In genomic region chr22:49848690-49849160, GRCh38 we compare ENCODE assay signal across 2 cellular contexts.
TF ChIP-seq lines count a peak whose summit lies in the region.

No MANE protein-coding gene starts in this region.

TF ChIP-seq in A549, 52 proteins besides CTCF, POLR2A, EP300 and RAD21 (continued from another document):
- TF ChIP-seq EHMT2 (IDR thresholded peaks at IDR 0.05; ENCODE audit: low read depth), result no peak
- TF ChIP-seq GATA3 (IDR thresholded peaks at IDR 0.05; ENCODE audit: borderline replicate concordance), result no peak
- no peak for TF ChIP-seq CBX8 (IDR thresholded peaks at IDR 0.05)
- no peak for TF ChIP-seq RFX5 (IDR thresholded peaks at IDR 0.05)
- TF ChIP-seq CEBPB (IDR thresholded peaks at IDR 0.05), result no peak
- no peak for TF ChIP-seq KDM5A (IDR thresholded peaks at IDR 0.05)
- no peak for TF ChIP-seq NPAS2 (CRISPR knock-in tag; IDR thresholded peaks at IDR 0.05; ENCODE audit: borderline replicate concordance)

TF ChIP-seq in GM23338, 12 proteins besides CTCF, POLR2A, EP300 and RAD21 (continued from another document):
- TF ChIP-seq EZH2 (IDR thresholded peaks at IDR 0.05; ENCODE audit: low read depth, unreplicated experiment) (no peak), REST (IDR thresholded peaks at IDR 0.05; ENCODE audit: unreplicated experiment) (no peak), STAT1 (IDR thresholded peaks at IDR 0.05; ENCODE audit: unreplicated experiment) (no peak), ZNF114 (CRISPR knock-in tag; IDR thresholded peaks at IDR 0.05) (no peak)
- TF ChIP-seq, protein P1, sequence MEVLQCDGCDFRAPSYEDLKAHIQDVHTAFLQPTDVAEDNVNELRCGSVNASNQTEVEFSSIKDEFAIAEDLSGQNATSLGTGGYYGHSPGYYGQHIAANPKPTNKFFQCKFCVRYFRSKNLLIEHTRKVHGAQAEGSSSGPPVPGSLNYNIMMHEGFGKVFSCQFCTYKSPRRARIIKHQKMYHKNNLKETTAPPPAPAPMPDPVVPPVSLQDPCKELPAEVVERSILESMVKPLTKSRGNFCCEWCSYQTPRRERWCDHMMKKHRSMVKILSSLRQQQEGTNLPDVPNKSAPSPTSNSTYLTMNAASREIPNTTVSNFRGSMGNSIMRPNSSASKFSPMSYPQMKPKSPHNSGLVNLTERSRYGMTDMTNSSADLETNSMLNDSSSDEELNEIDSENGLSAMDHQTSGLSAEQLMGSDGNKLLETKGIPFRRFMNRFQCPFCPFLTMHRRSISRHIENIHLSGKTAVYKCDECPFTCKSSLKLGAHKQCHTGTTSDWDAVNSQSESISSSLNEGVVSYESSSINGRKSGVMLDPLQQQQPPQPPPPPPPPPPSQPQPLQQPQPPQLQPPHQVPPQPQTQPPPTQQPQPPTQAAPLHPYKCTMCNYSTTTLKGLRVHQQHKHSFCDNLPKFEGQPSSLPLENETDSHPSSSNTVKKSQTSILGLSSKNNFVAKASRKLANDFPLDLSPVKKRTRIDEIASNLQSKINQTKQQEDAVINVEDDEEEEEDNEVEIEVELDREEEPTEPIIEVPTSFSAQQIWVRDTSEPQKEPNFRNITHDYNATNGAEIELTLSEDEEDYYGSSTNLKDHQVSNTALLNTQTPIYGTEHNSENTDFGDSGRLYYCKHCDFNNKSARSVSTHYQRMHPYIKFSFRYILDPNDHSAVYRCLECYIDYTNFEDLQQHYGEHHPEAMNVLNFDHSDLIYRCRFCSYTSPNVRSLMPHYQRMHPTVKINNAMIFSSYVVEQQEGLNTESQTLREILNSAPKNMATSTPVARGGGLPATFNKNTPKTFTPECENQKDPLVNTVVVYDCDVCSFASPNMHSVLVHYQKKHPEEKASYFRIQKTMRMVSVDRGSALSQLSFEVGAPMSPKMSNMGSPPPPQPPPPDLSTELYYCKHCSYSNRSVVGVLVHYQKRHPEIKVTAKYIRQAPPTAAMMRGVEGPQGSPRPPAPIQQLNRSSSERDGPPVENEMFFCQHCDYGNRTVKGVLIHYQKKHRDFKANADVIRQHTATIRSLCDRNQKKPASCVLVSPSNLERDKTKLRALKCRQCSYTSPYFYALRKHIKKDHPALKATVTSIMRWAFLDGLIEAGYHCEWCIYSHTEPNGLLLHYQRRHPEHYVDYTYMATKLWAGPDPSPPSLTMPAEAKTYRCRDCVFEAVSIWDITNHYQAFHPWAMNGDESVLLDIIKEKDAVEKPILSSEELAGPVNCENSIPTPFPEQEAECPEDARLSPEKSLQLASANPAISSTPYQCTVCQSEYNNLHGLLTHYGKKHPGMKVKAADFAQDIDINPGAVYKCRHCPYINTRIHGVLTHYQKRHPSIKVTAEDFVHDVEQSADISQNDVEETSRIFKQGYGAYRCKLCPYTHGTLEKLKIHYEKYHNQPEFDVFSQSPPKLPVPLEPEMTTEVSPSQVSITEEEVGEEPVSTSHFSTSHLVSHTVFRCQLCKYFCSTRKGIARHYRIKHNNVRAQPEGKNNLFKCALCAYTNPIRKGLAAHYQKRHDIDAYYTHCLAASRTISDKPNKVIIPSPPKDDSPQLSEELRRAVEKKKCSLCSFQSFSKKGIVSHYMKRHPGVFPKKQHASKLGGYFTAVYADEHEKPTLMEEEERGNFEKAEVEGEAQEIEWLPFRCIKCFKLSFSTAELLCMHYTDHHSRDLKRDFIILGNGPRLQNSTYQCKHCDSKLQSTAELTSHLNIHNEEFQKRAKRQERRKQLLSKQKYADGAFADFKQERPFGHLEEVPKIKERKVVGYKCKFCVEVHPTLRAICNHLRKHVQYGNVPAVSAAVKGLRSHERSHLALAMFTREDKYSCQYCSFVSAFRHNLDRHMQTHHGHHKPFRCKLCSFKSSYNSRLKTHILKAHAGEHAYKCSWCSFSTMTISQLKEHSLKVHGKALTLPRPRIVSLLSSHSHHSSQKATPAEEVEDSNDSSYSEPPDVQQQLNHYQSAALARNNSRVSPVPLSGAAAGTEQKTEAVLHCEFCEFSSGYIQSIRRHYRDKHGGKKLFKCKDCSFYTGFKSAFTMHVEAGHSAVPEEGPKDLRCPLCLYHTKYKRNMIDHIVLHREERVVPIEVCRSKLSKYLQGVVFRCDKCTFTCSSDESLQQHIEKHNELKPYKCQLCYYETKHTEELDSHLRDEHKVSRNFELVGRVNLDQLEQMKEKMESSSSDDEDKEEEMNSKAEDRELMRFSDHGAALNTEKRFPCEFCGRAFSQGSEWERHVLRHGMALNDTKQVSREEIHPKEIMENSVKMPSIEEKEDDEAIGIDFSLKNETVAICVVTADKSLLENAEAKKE (CRISPR knock-in tag; IDR thresholded peaks at IDR 0.05), result no peak
